ENCODE assay signal across 1 cellular context in the genomic region with DNA sequence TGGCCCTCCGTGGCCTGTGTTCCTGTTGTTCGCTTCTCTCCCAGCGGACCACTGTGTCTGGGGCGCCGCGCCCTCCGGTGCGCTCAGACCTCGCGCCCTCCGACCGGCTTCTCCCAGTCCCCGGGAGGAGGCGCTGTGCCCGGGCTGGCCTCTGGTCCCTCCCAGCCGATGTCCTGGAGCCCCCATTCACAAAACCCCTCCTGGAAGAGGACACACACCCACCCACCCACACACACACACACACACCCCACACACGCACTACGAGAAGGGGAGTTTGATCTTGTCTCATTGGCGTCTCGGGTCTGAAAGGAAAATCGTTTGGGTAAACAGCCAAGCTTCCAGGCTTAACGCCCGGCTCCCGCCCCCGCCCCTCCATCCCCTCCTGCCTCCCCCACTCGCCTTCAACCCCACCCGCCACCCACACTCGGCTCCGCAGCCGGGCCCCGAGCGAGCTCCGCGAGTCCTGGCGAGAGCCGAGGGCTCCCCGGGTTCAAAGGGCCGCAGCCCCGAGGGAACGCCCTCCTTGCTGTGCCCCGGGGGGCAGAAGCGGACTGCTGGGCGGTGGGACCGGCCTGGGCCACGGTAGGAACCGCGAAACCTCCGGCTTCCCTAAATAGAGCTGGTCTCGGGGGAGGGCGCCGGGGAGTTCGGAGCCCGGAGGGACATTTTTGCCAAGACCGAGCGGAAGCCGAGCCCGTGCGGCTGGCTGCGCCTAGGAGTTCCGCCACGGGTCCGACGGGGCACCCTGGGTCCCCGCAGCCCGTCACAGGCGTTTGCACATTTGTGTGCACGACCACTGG.
TF ChIP-seq lines count a peak whose summit lies in the region.

No MANE protein-coding gene starts in this region.

TF ChIP-seq in HepG2, 621 proteins besides CTCF, POLR2A, EP300 and RAD21 (continued from another document):
- TF ChIP-seq, protein P1, sequence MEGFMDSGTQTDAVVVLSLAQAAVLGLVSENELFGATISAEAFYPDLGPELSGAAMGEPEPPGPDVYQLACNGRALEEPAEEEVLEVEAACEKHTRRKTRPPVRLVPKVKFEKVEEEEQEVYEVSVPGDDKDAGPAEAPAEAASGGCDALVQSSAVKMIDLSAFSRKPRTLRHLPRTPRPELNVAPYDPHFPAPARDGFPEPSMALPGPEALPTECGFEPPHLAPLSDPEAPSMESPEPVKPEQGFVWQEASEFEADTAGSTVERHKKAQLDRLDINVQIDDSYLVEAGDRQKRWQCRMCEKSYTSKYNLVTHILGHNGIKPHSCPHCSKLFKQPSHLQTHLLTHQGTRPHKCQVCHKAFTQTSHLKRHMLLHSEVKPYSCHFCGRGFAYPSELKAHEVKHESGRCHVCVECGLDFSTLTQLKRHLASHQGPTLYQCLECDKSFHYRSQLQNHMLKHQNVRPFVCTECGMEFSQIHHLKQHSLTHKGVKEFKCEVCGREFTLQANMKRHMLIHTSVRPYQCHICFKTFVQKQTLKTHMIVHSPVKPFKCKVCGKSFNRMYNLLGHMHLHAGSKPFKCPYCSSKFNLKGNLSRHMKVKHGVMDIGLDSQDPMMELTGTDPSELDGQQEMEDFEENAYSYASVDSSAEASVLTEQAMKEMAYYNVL (CRISPR knock-in tag; IDR thresholded peaks at IDR 0.05; ENCODE audit: borderline replicate concordance): peak; percentile 25; the same call in 1 of the 2 replicates
- TF ChIP-seq, protein P2, sequence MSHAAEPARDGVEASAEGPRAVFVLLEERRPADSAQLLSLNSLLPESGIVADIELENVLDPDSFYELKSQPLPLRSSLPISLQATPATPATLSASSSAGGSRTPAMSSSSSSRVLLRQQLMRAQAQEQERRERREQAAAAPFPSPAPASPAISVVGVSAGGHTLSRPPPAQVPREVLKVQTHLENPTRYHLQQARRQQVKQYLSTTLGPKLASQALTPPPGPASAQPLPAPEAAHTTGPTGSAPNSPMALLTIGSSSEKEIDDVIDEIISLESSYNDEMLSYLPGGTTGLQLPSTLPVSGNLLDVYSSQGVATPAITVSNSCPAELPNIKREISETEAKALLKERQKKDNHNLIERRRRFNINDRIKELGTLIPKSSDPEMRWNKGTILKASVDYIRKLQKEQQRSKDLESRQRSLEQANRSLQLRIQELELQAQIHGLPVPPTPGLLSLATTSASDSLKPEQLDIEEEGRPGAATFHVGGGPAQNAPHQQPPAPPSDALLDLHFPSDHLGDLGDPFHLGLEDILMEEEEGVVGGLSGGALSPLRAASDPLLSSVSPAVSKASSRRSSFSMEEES (CRISPR knock-in tag; IDR thresholded peaks at IDR 0.05): no peak
- TF ChIP-seq, protein P3, sequence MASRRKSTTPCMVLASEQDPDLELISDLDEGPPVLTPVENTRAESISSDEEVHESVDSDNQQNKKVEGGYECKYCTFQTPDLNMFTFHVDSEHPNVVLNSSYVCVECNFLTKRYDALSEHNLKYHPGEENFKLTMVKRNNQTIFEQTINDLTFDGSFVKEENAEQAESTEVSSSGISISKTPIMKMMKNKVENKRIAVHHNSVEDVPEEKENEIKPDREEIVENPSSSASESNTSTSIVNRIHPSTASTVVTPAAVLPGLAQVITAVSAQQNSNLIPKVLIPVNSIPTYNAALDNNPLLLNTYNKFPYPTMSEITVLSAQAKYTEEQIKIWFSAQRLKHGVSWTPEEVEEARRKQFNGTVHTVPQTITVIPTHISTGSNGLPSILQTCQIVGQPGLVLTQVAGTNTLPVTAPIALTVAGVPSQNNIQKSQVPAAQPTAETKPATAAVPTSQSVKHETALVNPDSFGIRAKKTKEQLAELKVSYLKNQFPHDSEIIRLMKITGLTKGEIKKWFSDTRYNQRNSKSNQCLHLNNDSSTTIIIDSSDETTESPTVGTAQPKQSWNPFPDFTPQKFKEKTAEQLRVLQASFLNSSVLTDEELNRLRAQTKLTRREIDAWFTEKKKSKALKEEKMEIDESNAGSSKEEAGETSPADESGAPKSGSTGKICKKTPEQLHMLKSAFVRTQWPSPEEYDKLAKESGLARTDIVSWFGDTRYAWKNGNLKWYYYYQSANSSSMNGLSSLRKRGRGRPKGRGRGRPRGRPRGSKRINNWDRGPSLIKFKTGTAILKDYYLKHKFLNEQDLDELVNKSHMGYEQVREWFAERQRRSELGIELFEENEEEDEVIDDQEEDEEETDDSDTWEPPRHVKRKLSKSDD (CRISPR knock-in tag; IDR thresholded peaks at IDR 0.05; ENCODE audit: low read depth): peak; percentile 83; the same call in 1 of the 2 replicates
- TF ChIP-seq BCL6 (CRISPR knock-in tag; IDR thresholded peaks at IDR 0.05) (peak; percentile 42; the same call in 1 of the 2 replicates), SP5 (CRISPR knock-in tag; IDR thresholded peaks at IDR 0.05; ENCODE audit: borderline replicate concordance, low read depth) (no peak), MYC (CRISPR knock-in tag; IDR thresholded peaks at IDR 0.05; ENCODE audit: borderline replicate concordance) (0 out of 2 replicates have a peak, but pooled peaks have one; percentile 19), SAP130 (CRISPR knock-in tag; IDR thresholded peaks at IDR 0.05; ENCODE audit: low read depth) (0 out of 2 replicates have a peak, but pooled peaks have one; percentile 20), HDAC1 (CRISPR knock-in tag; IDR thresholded peaks at IDR 0.05) (peak; percentile 38), XRCC5 (optimal IDR thresholded peaks at IDR 0.05; ENCODE audit: low read length) (peak; percentile 33), ZBTB7B (CRISPR knock-in tag; IDR thresholded peaks at IDR 0.05) (0 out of 2 replicates have a peak, but pooled peaks have one; percentile 23), MTA1 (CRISPR knock-in tag; IDR thresholded peaks at IDR 0.05; ENCODE audit: borderline replicate concordance) (peak; percentile 56; the same call in 1 of the 2 replicates), LCORL (IDR thresholded peaks at IDR 0.05) (no peak), LCORL (CRISPR knock-in tag; IDR thresholded peaks at IDR 0.05) (0 out of 2 replicates have a peak, but pooled peaks have one; percentile 36), KLF12 (CRISPR knock-in tag; IDR thresholded peaks at IDR 0.05; ENCODE audit: borderline replicate concordance) (0 out of 2 replicates have a peak, but pooled peaks have one; percentile 16), ZNF777 (CRISPR knock-in tag; IDR thresholded peaks at IDR 0.05) (peak; percentile 88), PCBP1 (IDR thresholded peaks at IDR 0.05; ENCODE audit: borderline replicate concordance, low read depth, low read length) (peak; percentile 39; the same call in 1 of the 2 replicates)
- TF ChIP-seq, protein P4, sequence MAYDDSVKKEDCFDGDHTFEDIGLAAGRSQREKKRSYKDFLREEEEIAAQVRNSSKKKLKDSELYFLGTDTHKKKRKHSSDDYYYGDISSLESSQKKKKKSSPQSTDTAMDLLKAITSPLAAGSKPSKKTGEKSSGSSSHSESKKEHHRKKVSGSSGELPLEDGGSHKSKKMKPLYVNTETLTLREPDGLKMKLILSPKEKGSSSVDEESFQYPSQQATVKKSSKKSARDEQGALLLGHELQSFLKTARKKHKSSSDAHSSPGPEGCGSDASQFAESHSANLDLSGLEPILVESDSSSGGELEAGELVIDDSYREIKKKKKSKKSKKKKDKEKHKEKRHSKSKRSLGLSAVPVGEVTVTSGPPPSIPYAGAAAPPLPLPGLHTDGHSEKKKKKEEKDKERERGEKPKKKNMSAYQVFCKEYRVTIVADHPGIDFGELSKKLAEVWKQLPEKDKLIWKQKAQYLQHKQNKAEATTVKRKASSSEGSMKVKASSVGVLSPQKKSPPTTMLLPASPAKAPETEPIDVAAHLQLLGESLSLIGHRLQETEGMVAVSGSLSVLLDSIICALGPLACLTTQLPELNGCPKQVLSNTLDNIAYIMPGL (CRISPR knock-in tag; IDR thresholded peaks at IDR 0.05; ENCODE audit: borderline replicate concordance in 1 of 2, low read depth in 1 of 2): peak; percentile 26 to 80
- TF ChIP-seq, protein P5, sequence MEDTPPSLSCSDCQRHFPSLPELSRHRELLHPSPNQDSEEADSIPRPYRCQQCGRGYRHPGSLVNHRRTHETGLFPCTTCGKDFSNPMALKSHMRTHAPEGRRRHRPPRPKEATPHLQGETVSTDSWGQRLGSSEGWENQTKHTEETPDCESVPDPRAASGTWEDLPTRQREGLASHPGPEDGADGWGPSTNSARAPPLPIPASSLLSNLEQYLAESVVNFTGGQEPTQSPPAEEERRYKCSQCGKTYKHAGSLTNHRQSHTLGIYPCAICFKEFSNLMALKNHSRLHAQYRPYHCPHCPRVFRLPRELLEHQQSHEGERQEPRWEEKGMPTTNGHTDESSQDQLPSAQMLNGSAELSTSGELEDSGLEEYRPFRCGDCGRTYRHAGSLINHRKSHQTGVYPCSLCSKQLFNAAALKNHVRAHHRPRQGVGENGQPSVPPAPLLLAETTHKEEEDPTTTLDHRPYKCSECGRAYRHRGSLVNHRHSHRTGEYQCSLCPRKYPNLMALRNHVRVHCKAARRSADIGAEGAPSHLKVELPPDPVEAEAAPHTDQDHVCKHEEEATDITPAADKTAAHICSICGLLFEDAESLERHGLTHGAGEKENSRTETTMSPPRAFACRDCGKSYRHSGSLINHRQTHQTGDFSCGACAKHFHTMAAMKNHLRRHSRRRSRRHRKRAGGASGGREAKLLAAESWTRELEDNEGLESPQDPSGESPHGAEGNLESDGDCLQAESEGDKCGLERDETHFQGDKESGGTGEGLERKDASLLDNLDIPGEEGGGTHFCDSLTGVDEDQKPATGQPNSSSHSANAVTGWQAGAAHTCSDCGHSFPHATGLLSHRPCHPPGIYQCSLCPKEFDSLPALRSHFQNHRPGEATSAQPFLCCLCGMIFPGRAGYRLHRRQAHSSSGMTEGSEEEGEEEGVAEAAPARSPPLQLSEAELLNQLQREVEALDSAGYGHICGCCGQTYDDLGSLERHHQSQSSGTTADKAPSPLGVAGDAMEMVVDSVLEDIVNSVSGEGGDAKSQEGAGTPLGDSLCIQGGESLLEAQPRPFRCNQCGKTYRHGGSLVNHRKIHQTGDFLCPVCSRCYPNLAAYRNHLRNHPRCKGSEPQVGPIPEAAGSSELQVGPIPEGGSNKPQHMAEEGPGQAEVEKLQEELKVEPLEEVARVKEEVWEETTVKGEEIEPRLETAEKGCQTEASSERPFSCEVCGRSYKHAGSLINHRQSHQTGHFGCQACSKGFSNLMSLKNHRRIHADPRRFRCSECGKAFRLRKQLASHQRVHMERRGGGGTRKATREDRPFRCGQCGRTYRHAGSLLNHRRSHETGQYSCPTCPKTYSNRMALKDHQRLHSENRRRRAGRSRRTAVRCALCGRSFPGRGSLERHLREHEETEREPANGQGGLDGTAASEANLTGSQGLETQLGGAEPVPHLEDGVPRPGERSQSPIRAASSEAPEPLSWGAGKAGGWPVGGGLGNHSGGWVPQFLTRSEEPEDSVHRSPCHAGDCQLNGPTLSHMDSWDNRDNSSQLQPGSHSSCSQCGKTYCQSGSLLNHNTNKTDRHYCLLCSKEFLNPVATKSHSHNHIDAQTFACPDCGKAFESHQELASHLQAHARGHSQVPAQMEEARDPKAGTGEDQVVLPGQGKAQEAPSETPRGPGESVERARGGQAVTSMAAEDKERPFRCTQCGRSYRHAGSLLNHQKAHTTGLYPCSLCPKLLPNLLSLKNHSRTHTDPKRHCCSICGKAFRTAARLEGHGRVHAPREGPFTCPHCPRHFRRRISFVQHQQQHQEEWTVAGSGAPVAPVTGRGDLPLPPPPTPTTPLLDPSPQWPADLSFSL (CRISPR knock-in tag; IDR thresholded peaks at IDR 0.05): no peak
- TF ChIP-seq, protein P6, sequence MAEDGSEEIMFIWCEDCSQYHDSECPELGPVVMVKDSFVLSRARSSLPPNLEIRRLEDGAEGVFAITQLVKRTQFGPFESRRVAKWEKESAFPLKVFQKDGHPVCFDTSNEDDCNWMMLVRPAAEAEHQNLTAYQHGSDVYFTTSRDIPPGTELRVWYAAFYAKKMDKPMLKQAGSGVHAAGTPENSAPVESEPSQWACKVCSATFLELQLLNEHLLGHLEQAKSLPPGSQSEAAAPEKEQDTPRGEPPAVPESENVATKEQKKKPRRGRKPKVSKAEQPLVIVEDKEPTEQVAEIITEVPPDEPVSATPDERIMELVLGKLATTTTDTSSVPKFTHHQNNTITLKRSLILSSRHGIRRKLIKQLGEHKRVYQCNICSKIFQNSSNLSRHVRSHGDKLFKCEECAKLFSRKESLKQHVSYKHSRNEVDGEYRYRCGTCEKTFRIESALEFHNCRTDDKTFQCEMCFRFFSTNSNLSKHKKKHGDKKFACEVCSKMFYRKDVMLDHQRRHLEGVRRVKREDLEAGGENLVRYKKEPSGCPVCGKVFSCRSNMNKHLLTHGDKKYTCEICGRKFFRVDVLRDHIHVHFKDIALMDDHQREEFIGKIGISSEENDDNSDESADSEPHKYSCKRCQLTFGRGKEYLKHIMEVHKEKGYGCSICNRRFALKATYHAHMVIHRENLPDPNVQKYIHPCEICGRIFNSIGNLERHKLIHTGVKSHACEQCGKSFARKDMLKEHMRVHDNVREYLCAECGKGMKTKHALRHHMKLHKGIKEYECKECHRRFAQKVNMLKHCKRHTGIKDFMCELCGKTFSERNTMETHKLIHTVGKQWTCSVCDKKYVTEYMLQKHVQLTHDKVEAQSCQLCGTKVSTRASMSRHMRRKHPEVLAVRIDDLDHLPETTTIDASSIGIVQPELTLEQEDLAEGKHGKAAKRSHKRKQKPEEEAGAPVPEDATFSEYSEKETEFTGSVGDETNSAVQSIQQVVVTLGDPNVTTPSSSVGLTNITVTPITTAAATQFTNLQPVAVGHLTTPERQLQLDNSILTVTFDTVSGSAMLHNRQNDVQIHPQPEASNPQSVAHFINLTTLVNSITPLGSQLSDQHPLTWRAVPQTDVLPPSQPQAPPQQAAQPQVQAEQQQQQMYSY (CRISPR knock-in tag; IDR thresholded peaks at IDR 0.05): no peak
- TF ChIP-seq, protein P7, sequence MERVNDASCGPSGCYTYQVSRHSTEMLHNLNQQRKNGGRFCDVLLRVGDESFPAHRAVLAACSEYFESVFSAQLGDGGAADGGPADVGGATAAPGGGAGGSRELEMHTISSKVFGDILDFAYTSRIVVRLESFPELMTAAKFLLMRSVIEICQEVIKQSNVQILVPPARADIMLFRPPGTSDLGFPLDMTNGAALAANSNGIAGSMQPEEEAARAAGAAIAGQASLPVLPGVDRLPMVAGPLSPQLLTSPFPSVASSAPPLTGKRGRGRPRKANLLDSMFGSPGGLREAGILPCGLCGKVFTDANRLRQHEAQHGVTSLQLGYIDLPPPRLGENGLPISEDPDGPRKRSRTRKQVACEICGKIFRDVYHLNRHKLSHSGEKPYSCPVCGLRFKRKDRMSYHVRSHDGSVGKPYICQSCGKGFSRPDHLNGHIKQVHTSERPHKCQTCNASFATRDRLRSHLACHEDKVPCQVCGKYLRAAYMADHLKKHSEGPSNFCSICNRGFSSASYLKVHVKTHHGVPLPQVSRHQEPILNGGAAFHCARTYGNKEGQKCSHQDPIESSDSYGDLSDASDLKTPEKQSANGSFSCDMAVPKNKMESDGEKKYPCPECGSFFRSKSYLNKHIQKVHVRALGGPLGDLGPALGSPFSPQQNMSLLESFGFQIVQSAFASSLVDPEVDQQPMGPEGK (CRISPR knock-in tag; IDR thresholded peaks at IDR 0.05): peak; percentile 33
TF ChIP-seq in HepG2: peak in this region for 47.
